Comparison of ENCODE assay signal across 8 cellular contexts in genomic region chr12:31326689-31327659, GRCh38. TPM values are rescaled to one million over a fixed set of nuclear protein-coding genes. Genes with fewer than 3 reads are reported as not detected.
DNase-seq lines count a peak whose midpoint lies in the region; ATAC-seq and TF ChIP-seq lines count a peak whose summit lies in the region.

No MANE protein-coding gene starts in this region.

- no peaks in the 10 kb centered on the region for H3K9me2 ChIP-seq in Loucy (replicated peaks; ENCODE audit: low read depth, low read length)

- H2AFZ ChIP-seq in Loucy (ENCODE audit: low read length) (peak overlapping the region; percentile 91), neural progenitor cell (replicated peaks) (peak overlapping the region; percentile 15)

- H3K36me3 Mint-ChIP-seq in CD4-positive, alpha-beta memory T cell = peaks cover 0 to 15% of the 10 kb centered on the region in 2 donors
- peaks cover 6% of the 10 kb centered on the region for H3K36me3 Mint-ChIP-seq in neural progenitor cell

- H3K4me1 ChIP-seq in CD4-positive, alpha-beta memory T cell (ENCODE audit: insufficient read depth, low read length) = peaks cover 16% of the 10 kb centered on the region
- peaks cover 18% of the 10 kb centered on the region for H3K4me1 ChIP-seq in Loucy (ENCODE audit: insufficient read depth, low read length, poor library complexity, severe bottlenecking)
- H3K4me1 ChIP-seq in duodenal mucosa (ENCODE audit: control insufficient read depth in 1 of 2, insufficient read depth in 2 of 2, low read length in 2 of 2) = peaks cover 7 to 16% of the 10 kb centered on the region in 2 donors
- H3K4me1 ChIP-seq in neural progenitor cell = peaks cover 20% of the 10 kb centered on the region

- POLR2A ChIA-PET in CD4-positive, alpha-beta memory T cell (lab: Charles Lee; ENCODE audit: partially characterized antibody) = interaction anchor here (0.7 to 2.1 kb wide), 8 partner anchors 11 to 1946 kb away, joined by 3 to 22 read pairs (median 4); partner anchors contain the start of genes DNM1L, ERGIC2 and YARS2

- TF ChIP-seq CTCF in Loucy (conservative IDR thresholded peaks at IDR 0.05; ENCODE audit: low read length) = no peak
- no peak for TF ChIP-seq CTCF in neural progenitor cell (IDR thresholded peaks at IDR 0.05)

- intact Hi-C loops in CD4-positive, alpha-beta memory T cell (cut with micrococcal nuclease) = loop anchor here (1.0 to 10.0 kb wide), 6 partner anchors 210 to 1945 kb away; partner anchors contain the start of genes DDX11, DNM1L, ERGIC2 and YARS2

- H3F3A ChIP-seq in Loucy (ENCODE audit: low read depth) (no peaks in the 10 kb centered on the region), neural progenitor cell (ENCODE audit: low read depth) (peaks cover 20% of the 10 kb centered on the region)

- peak overlapping the region; percentile 69 for H3K4me2 ChIP-seq in Loucy (ENCODE audit: low read depth, low read length, poor library complexity, severe bottlenecking)
- peak overlapping the region; percentile 80 for H3K4me2 ChIP-seq in neural progenitor cell

- H3K9me3 ChIP-seq in CD4-positive, alpha-beta memory T cell (ENCODE audit: control insufficient read depth in 1 of 2, low read length in 2 of 2) = no peaks in the 10 kb centered on the region
- H3K9me3 ChIP-seq in Loucy (ENCODE audit: insufficient read depth, low read depth, low read length) (no peaks in the 10 kb centered on the region), duodenal mucosa (ENCODE audit: control insufficient read depth in 1 of 2, low read length in 2 of 2) (no peaks in the 10 kb centered on the region), neural progenitor cell (ENCODE audit: low read depth) (no peaks in the 10 kb centered on the region)

- H3K36me3 ChIP-seq in CD4-positive, alpha-beta memory T cell (ENCODE audit: insufficient read depth, low read length) = no peaks in the 10 kb centered on the region
- H3K36me3 ChIP-seq in Loucy (ENCODE audit: insufficient read depth, low read length) = no peaks in the 10 kb centered on the region
- H3K36me3 ChIP-seq in duodenal mucosa (ENCODE audit: control insufficient read depth in 1 of 2, insufficient read depth in 2 of 2, low read length in 2 of 2) = no peaks in the 10 kb centered on the region
- H3K36me3 ChIP-seq in neural progenitor cell = no peaks in the 10 kb centered on the region

- H3K4me3 ChIP-seq in CD4-positive, alpha-beta memory T cell (ENCODE audit: low read length in 2 of 2) = peak overlapping the region in 1 of 2 donors; percentile 88
- H3K4me3 ChIP-seq in Loucy (ENCODE audit: low read length, poor library complexity, severe bottlenecking) = peak overlapping the region; percentile 97
- peak overlapping the region; percentile 84 to 97 for H3K4me3 ChIP-seq in duodenal mucosa (ENCODE audit: low read depth in 1 of 2, low read length in 2 of 2)
- H3K4me3 ChIP-seq in neural progenitor cell = peak overlapping the region; percentile 85

- ATAC-seq in GM21786 (IDR thresholded peaks at IDR 0.05; ENCODE audit: unreplicated experiment) = no peak

- H3K79me2 ChIP-seq in Loucy (ENCODE audit: insufficient read depth, low read length) = peaks cover 39% of the 10 kb centered on the region
- peaks cover 48% of the 10 kb centered on the region for H3K79me2 ChIP-seq in neural progenitor cell (ENCODE audit: low read depth)

- H3K4me1 Mint-ChIP-seq in CD4-positive, alpha-beta memory T cell = peaks cover 11 to 35% (median 18%) of the 10 kb centered on the region in 4 donors
- peaks cover 22% of the 10 kb centered on the region for H3K4me1 Mint-ChIP-seq in neural progenitor cell

- H3K27ac ChIP-seq in CD4-positive, alpha-beta memory T cell (ENCODE audit: low read depth, low read length) = peak overlapping the region; percentile 87
- peak overlapping the region; percentile 30 for H3K27ac ChIP-seq in duodenal mucosa (ENCODE audit: low read depth, low read length)
- H3K27ac ChIP-seq in neural progenitor cell = peak overlapping the region; percentile 79

- H3K27me3 ChIP-seq in CD4-positive, alpha-beta memory T cell (ENCODE audit: insufficient read depth, low read length) = no peaks in the 10 kb centered on the region
- peaks cover 10% of the 10 kb centered on the region for H3K27me3 ChIP-seq in Loucy (ENCODE audit: insufficient read depth, low read length, poor library complexity, severe bottlenecking)
- no peaks in the 10 kb centered on the region for H3K27me3 ChIP-seq in duodenal mucosa (ENCODE audit: control insufficient read depth in 1 of 2, insufficient read depth in 2 of 2, low read length in 2 of 2)
- no peaks in the 10 kb centered on the region for H3K27me3 ChIP-seq in neural progenitor cell

- H3K27ac Mint-ChIP-seq in CD4-positive, alpha-beta memory T cell = peak overlapping the region; percentile 93 to 99 (median 98)
- H3K27ac Mint-ChIP-seq in neural progenitor cell = peak overlapping the region; percentile 99

- peaks cover 0 to 5% (median 0%) of the 10 kb centered on the region in 8 donors for H3K9me3 Mint-ChIP-seq in CD4-positive, alpha-beta memory T cell
- H3K9me3 Mint-ChIP-seq in neural progenitor cell = no peaks in the 10 kb centered on the region

- CTCF ChIA-PET in CD4-positive, alpha-beta memory T cell (lab: Charles Lee; ENCODE audit: partially characterized antibody) = interaction anchor here (0.8 to 1.3 kb wide), 2 partner anchors 10 to 475 kb away, joined by 3 to 4 read pairs; no protein-coding TSS in a partner anchor

- H3K4me3 Mint-ChIP-seq in CD4-positive, alpha-beta memory T cell = peak overlapping the region; percentile 88 to 99 (median 97)
- peak overlapping the region; percentile 100 for H3K4me3 Mint-ChIP-seq in neural progenitor cell

- H3K9ac ChIP-seq in Loucy (ENCODE audit: low read depth, low read length, poor library complexity, severe bottlenecking) = peak overlapping the region; percentile 68
- H3K9ac ChIP-seq in duodenal mucosa (ENCODE audit: low read depth in 1 of 2, low read length in 2 of 2) = peak overlapping the region; percentile 62 to 84
- H3K9ac ChIP-seq in neural progenitor cell = peak overlapping the region; percentile 11

- H4K20me1 ChIP-seq in Loucy (ENCODE audit: insufficient read depth, low read length, poor library complexity, severe bottlenecking) = peaks cover 17% of the 10 kb centered on the region
- H4K20me1 ChIP-seq in neural progenitor cell (ENCODE audit: low read depth) = peaks cover 32% of the 10 kb centered on the region

- no peak for DNase-seq in CD4-positive, alpha-beta memory T cell
- DNase-seq in neural progenitor cell (ENCODE audit: low spot score) = peak; percentile 42
- DNase-seq in stimulated activated CD8-positive, alpha-beta memory T cell treated with anti-CD3 and anti-CD28 coated beads, Interleukin-4, amount 100 ng/mL, for 48 hours = no peak
- no peak for DNase-seq in central memory CD4-positive, alpha-beta T cell
- no peak for DNase-seq in iPS-NIHi7 (ENCODE audit: extremely low spot score)

- peaks cover 0 to 2% of the 10 kb centered on the region in 2 donors for H3K27me3 Mint-ChIP-seq in CD4-positive, alpha-beta memory T cell
- H3K27me3 Mint-ChIP-seq in neural progenitor cell (ENCODE audit: insufficient read depth, low read depth) = peaks cover 8% of the 10 kb centered on the region

RNA-seq across cellular contexts. Expression of gene SINHCAF, which starts 1.0 kb away (rescaled TPM):
- total RNA-seq in CD4-positive, alpha-beta memory T cell = 10 to 100 TPM; 95.8 to 98.5 TPM
- polyA plus RNA-seq in CD4-positive, alpha-beta memory T cell = 10 to 100 TPM; 69.6 to 88.7 TPM
- total RNA-seq in neural progenitor cell (ENCODE audit: low replicate concordance) = 432 and 1,260 TPM in 2 replicates

Comparison
In these comparisons a context has a peak if more than half of its experiments do, and no peak if none do; other contexts are left out.
1. H3K27ac ChIP-seq: peak in every context shown above with its lines; median percentile 87 in CD4-positive, alpha-beta memory T cell; 79 in neural progenitor cell; 30 in duodenal mucosa.
2. H3K9ac ChIP-seq: peak in every context shown above with its lines; median percentile 73 in duodenal mucosa; 68 in Loucy; 11 in neural progenitor cell.